In genomic region chr4:158074851-158075250, GRCh38 we compare ENCODE assay signal across 28 cellular contexts.
"Had no signal": no experiment of that assay in that cellular context is flagged by ENCODE, and none has a peak within 500 bp of the region (broad histone marks: within the 10 kb centered on the region; RNA-seq: fewer than 3 reads in every experiment).

No MANE protein-coding gene starts in this region.

- DNase-seq: activated B cell treated with CpG ODN at 0.5 μM for 24 hours; activated CD4-positive, alpha-beta memory T cell treated with anti-CD3 and anti-CD28 coated beads for 36 hours; activated CD4-positive, alpha-beta T cell treated with anti-CD3 and anti-CD28 coated beads for 4 hours; activated CD4-positive, alpha-beta T cell treated with anti-CD3 and anti-CD28 coated beads, Interleukin-2, amount 10 ng/mL, durations not matched to agents 24 days and 14 days; activated CD4-positive, alpha-beta T cell treated with anti-CD3 and anti-CD28 coated beads, Interleukin-2, amount 50 U/mL, for 1 hour; activated CD4-positive, alpha-beta T cell treated with anti-CD3 and anti-CD28 coated beads, Interleukin-2, amount 50 U/mL, for 4 hours; activated CD4-positive, CD25-positive, alpha-beta regulatory T cell treated with anti-CD3 and anti-CD28 coated beads, Interleukin-2, amount 50 U/mL, for 72 hours; activated CD8-positive, alpha-beta memory T cell treated with anti-CD3 and anti-CD28 coated beads, Interleukin-2, amount 50 U/mL, for 4 hours; activated CD8-positive, alpha-beta T cell treated with anti-CD3 and anti-CD28 coated beads for 36 hours; activated effector memory CD4-positive, alpha-beta T cell treated with anti-CD3 and anti-CD28 coated beads, Interleukin-2, amount 50 U/mL, for 16 hours; activated gamma-delta T cell treated with Interleukin-2 at 50 U/mL for 16 hours; activated naive CD4-positive, alpha-beta T cell; activated naive CD4-positive, alpha-beta T cell treated with anti-CD3 and anti-CD28 coated beads for 36 hours; activated naive CD4-positive, alpha-beta T cell treated with anti-CD3 and anti-CD28 coated beads, Interleukin-2, amount 50 U/mL, for 16 hours; activated naive CD8-positive, alpha-beta T cell treated with anti-CD3 and anti-CD28 coated beads for 36 hours; activated T-cell treated with anti-CD3 and anti-CD28 coated beads for 4 hours; activated T-cell treated with anti-CD3 and anti-CD28 coated beads, Interleukin-2, amount 50 U/mL, for 1 hour; activated T-cell treated with anti-CD3 and anti-CD28 coated beads, Interleukin-2, amount 50 U/mL, for 4 hours; activated T-cell treated with anti-CD3 and anti-CD28 coated beads, Interleukin-2, amount 50 U/mL, for 72 hours; adrenal gland; amniotic stem cell; aorta; central memory CD4-positive, alpha-beta T cell; T-helper 1 cell; T-helper 2 cell; T-helper 9 cell had no signal

- H3K9me3 ChIP-seq: adrenal gland had no signal

- H3K4me3 ChIP-seq: adrenal gland had no signal

- H3K27me3 ChIP-seq: adrenal gland had no signal

- H3K27ac ChIP-seq: adrenal gland, VCaP had no signal

- FAIRE-seq: TTC549 had no signal

- H3K36me3 ChIP-seq: adrenal gland had no signal
